Comparison of ENCODE assay signal across 29 cellular contexts in the genomic region with DNA sequence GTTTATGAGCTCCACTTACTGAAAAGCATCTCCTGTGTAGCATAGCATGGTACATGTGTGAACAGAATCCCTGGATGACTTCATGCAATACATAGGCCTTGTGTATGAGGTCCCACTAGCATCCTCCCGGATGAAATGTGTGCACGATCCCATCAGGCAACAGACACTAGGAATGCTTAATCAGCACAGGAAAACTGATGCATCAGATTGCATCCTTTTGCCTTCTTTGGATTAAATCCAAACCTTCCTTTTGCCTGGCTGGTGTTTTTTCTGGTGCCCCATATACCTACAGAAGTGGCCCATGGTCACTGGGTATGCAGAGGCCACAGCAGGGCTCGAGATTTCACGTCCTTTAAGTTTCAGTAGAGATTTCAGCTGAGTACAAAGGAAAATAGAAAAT.
"Had no signal": no experiment of that assay in that cellular context is flagged by ENCODE, and none has a peak within 500 bp of the region (broad histone marks: within the 10 kb centered on the region; RNA-seq: fewer than 3 reads in every experiment).

No MANE protein-coding gene starts in this region.

- ATAC-seq: effector memory CD8-positive, alpha-beta T cell; esophagus mucosa; foreskin keratinocyte; gastrocnemius medialis; gastroesophageal sphincter; heart left ventricle; heart right ventricle had no signal

- FAIRE-seq: colon, endometrium, endothelial cell of umbilical vein, frontal cortex had no signal

- H3K4me3 Mint-ChIP-seq: dendritic cell treated with granulocyte-macrophage colony-stimulating factor and Interleukin-4, amounts not matched to agents 40 ng/mL and 50 ng/mL, for 4 days; effector memory CD8-positive, alpha-beta T cell; endodermal cell had no signal

- H3K4me1 ChIP-seq: colonic mucosa, esophagus muscularis mucosa, esophagus squamous epithelium, foreskin keratinocyte, gastrocnemius medialis, gastroesophageal sphincter, heart left ventricle, heart right ventricle had no signal

- H3K9me3 Mint-ChIP-seq: dendritic cell treated with granulocyte-macrophage colony-stimulating factor and Interleukin-4, amounts not matched to agents 40 ng/mL and 50 ng/mL, for 4 days; effector memory CD8-positive, alpha-beta T cell; endodermal cell had no signal

- H3K27me3 Mint-ChIP-seq: dendritic cell treated with granulocyte-macrophage colony-stimulating factor and Interleukin-4, amounts not matched to agents 40 ng/mL and 50 ng/mL, for 4 days had no signal

- H3K36me3 ChIP-seq: colonic mucosa, esophagus muscularis mucosa, esophagus squamous epithelium, gastrocnemius medialis, gastroesophageal sphincter, heart left ventricle, heart right ventricle had no signal

- H3K4me1 Mint-ChIP-seq: endodermal cell had no signal

- H3K9me3 ChIP-seq: colonic mucosa, esophagus muscularis mucosa, esophagus squamous epithelium, gastrocnemius medialis, gastroesophageal sphincter, heart left ventricle, heart right ventricle had no signal

- H3K27ac ChIP-seq: colonic mucosa, coronary artery, dorsolateral prefrontal cortex, epithelial cell of prostate, esophagus muscularis mucosa, esophagus squamous epithelium, foreskin keratinocyte, gastrocnemius medialis, gastroesophageal sphincter, heart left ventricle, heart right ventricle had no signal

- DNase-seq: colonic mucosa; cortex of kidney; dermis blood vessel endothelial cell; dorsolateral prefrontal cortex; effector CD4-positive, alpha-beta T cell; effector CD8-positive, alpha-beta T cell; effector memory CD4-positive, alpha-beta T cell; effector memory CD8-positive, alpha-beta T cell; endodermal cell; erythroblast; esophagus squamous epithelium; foreskin fibroblast; foreskin keratinocyte; foreskin melanocyte; gastrocnemius medialis; glutamatergic neuron; head of caudate nucleus; heart left ventricle; heart right ventricle had no signal

- H3K27me3 ChIP-seq: colonic mucosa, dorsolateral prefrontal cortex, esophagus muscularis mucosa, gastrocnemius medialis, gastroesophageal sphincter, heart left ventricle, heart right ventricle had no signal

- H3K4me3 ChIP-seq: colonic mucosa, coronary artery, dorsolateral prefrontal cortex, esophagus muscularis mucosa, esophagus squamous epithelium, gastrocnemius medialis, gastroesophageal sphincter, heart left ventricle, heart right ventricle had no signal

- H3K27ac Mint-ChIP-seq: dendritic cell treated with granulocyte-macrophage colony-stimulating factor and Interleukin-4, amounts not matched to agents 40 ng/mL and 50 ng/mL, for 4 days; effector memory CD8-positive, alpha-beta T cell; endodermal cell had no signal
